In the genomic region with DNA sequence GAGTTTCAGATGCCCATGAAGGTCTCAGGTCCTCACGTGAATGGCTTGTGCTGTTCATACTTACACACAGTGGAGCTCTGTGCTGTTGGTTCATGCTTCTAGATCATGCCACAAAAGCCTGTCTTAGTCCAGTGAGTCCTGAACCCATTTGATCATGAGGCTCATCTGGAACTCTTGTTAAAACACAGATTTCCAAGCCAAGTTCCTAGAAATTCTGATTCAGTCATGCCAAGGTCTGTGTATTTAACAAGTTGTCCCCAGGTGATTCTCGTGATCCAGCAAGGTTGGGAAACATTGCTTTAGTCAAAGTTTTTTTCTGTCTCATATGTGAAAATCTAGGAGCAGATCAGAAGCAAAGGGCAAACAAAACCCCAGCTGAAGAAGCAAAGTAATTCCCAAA, we compare ENCODE assay signal across 28 cellular contexts.
"Had no signal": no experiment of that assay in that cellular context is flagged by ENCODE, and none has a peak within 500 bp of the region (broad histone marks: within the 10 kb centered on the region; RNA-seq: fewer than 3 reads in every experiment).

No MANE protein-coding gene starts in this region.

- H3K4me3 ChIP-seq: adrenal gland, esophagus squamous epithelium had no signal

- H3K27ac ChIP-seq: adrenal gland, esophagus squamous epithelium had no signal

- H3K36me3 ChIP-seq: adrenal gland, esophagus squamous epithelium had no signal

- FAIRE-seq: colon, frontal cortex had no signal

- DNase-seq: activated CD4-positive, alpha-beta memory T cell treated with anti-CD3 and anti-CD28 coated beads for 36 hours; activated CD4-positive, alpha-beta T cell treated with anti-CD3 and anti-CD28 coated beads for 36 hours; activated CD4-positive, alpha-beta T cell treated with anti-CD3 and anti-CD28 coated beads, Interleukin-2, amount 10 ng/mL, durations not matched to agents 24 days and 14 days; activated CD4-positive, CD25-positive, alpha-beta regulatory T cell; activated CD4-positive, CD25-positive, alpha-beta regulatory T cell treated with anti-CD3 and anti-CD28 coated beads, Interleukin-2, amount 50 U/mL, for 72 hours; activated CD8-positive, alpha-beta memory T cell treated with anti-CD3 and anti-CD28 coated beads, Interleukin-2, amount 10 ng/mL, durations not matched to agents 7 days and 5 days; activated CD8-positive, alpha-beta memory T cell treated with anti-CD3 and anti-CD28 coated beads, Interleukin-2, amount 50 U/mL, for 4 hours; activated CD8-positive, alpha-beta T cell treated with anti-CD3 and anti-CD28 coated beads, Interleukin-2, amount 10 ng/mL, durations not matched to agents 7 days and 5 days; activated effector memory CD4-positive, alpha-beta T cell treated with anti-CD3 and anti-CD28 coated beads, Interleukin-2, amount 50 U/mL, for 16 hours; activated naive CD4-positive, alpha-beta T cell treated with anti-CD3 and anti-CD28 coated beads for 36 hours; activated naive CD8-positive, alpha-beta T cell treated with anti-CD3 and anti-CD28 coated beads for 36 hours; activated naive CD8-positive, alpha-beta T cell treated with anti-CD3 and anti-CD28 coated beads, Interleukin-2, amount 50 U/mL, for 24 hours; activated T-cell treated with anti-CD3 and anti-CD28 coated beads, Interleukin-2, amount 50 U/mL, for 1 hour; activated T-cell treated with anti-CD3 and anti-CD28 coated beads, Interleukin-2, amount 50 U/mL, for 48 hours; adrenal gland; amygdala; aorta; caudate nucleus; cortex of kidney; dermis blood vessel endothelial cell; effector CD4-positive, alpha-beta T cell; effector memory CD8-positive, alpha-beta T cell; erythroblast; esophagus squamous epithelium; foreskin fibroblast; T-helper 2 cell had no signal

- H3K9me3 ChIP-seq: adrenal gland, esophagus squamous epithelium had no signal

- H3K27me3 ChIP-seq: adrenal gland, esophagus squamous epithelium had no signal

- ATAC-seq: activated CD4-positive, alpha-beta T cell treated with anti-CD3 and anti-CD28 coated beads for 36 hours; activated CD8-positive, alpha-beta memory T cell treated with anti-CD3 and anti-CD28 coated beads, Interleukin-2, amount 10 ng/mL, durations not matched to agents 7 days and 5 days; activated CD8-positive, alpha-beta T cell treated with anti-CD3 and anti-CD28 coated beads, Interleukin-2, amount 10 ng/mL, durations not matched to agents 7 days and 5 days; activated naive CD8-positive, alpha-beta T cell treated with anti-CD3 and anti-CD28 coated beads, Interleukin-2, amount 50 U/mL, for 24 hours; effector memory CD8-positive, alpha-beta T cell had no signal
